In genomic region chr1:221741971-221742554, GRCh38 we compare ENCODE assay signal across 8 cellular contexts. TPM values are rescaled to one million over a fixed set of nuclear protein-coding genes. Genes with fewer than 3 reads are reported as not detected.
A peak's percentile ranks its signal among the peaks of the same experiment; 100 is the strongest.
DNase-seq lines count a peak whose midpoint lies in the region; ATAC-seq lines count a peak whose summit lies in the region.

Gene DUSP10, minus strand, starts transcription at chr1:221742089. Its CDS starts 2,345 bp downstream, at chr1:221739744.

- CTCF ChIA-PET in activated CD8-positive, alpha-beta memory T cell treated with anti-CD3 and anti-CD28 coated beads for 36 hours (lab: Charles Lee) = interaction anchor here (1.3 to 1.8 kb wide), 3 partner anchors 27 to 34 kb away, joined by 4 to 6 read pairs (median 6); no protein-coding TSS in a partner anchor

- H3K9me3 Mint-ChIP-seq in effector memory CD8-positive, alpha-beta T cell = no peaks in the 10 kb centered on the region

- DNase-seq in COLO829 (ENCODE audit: low spot score) (peak; percentile 100), HT-29 (ENCODE audit: low spot score) (peak; percentile 97), NOMO-1 (lab: John Stamatoyannopoulos, UW; ENCODE audit: unreplicated experiment in 2 of 2) (peak; percentile 98 to 99), medulla oblongata (ENCODE audit: extremely low spot score) (peak; percentile 100)
- peak; percentile 99 for DNase-seq in effector memory CD8-positive, alpha-beta T cell
- peak; percentile 93 to 98 (median 94) for DNase-seq in stimulated activated CD4-positive, alpha-beta T cell treated with anti-CD3 and anti-CD28 coated beads, TNF-alpha, amount 100 ng/mL, for 48 hours (ENCODE audit: low read depth in 3 of 3)

- H3K27ac Mint-ChIP-seq in effector memory CD8-positive, alpha-beta T cell = no peak within 1 kb of the TSS

- peaks cover 22 to 30% of the 10 kb centered on the region in 2 donors for H3K4me1 Mint-ChIP-seq in effector memory CD8-positive, alpha-beta T cell (ENCODE audit: low read depth in 2 of 2)

- no peaks in the 10 kb centered on the region for H3K27me3 Mint-ChIP-seq in effector memory CD8-positive, alpha-beta T cell

- peak; percentile 86 for ATAC-seq in GM21360 (IDR thresholded peaks at IDR 0.05; ENCODE audit: unreplicated experiment)
- peak; percentile 77 for ATAC-seq in effector memory CD8-positive, alpha-beta T cell (replicated peaks)

- POLR2A ChIA-PET in activated CD8-positive, alpha-beta memory T cell treated with anti-CD3 and anti-CD28 coated beads for 36 hours (lab: Charles Lee) = interaction anchor here (1.0 to 2.8 kb wide), 11 partner anchors 13 to 303 kb away, joined by 3 to 15 read pairs (median 6); no protein-coding TSS in a partner anchor

- no peak within 1 kb of the TSS for H3K4me3 Mint-ChIP-seq in effector memory CD8-positive, alpha-beta T cell

- peaks cover 36% of the 10 kb centered on the region for H3K36me3 Mint-ChIP-seq in effector memory CD8-positive, alpha-beta T cell (ENCODE audit: insufficient read depth)

RNA-seq across cellular contexts. Expression of gene DUSP10, which starts in this region (rescaled TPM):
- total RNA-seq in HT-29 (2014; rRNA removed; shearing (Covaris generic)) = 2.2 and 4.2 TPM in 2 replicates
- total RNA-seq in activated CD8-positive, alpha-beta memory T cell treated with anti-CD3 and anti-CD28 coated beads for 36 hours = 10 to 100 TPM; 23.9 to 24.6 TPM

Comparison
In these comparisons a context has a peak if more than half of its experiments do, and no peak if none do; other contexts are left out.
1. Peak in every context shown above with its lines: DNase-seq and ATAC-seq.